Comparison of ENCODE assay signal across 19 cellular contexts in the genomic region with DNA sequence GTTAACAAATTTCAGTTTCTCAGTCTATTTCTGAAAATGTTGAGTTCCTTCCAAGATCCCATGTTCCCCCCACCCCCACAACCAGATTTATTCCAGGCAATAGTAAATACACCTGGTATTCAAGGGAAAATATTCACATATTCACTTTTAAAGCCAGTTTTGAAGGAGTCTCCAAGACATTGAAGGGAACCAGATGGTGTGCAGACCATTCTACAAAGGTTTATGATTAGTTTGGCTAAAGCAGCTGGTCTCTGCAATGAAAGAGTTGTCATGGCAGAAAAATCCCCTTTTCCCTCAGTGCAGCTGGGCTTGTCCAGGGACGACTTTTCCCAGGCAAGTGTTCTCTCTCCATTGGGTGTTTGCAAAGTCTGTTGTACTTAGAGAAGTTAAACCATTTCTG.
"Had no signal": no experiment of that assay in that cellular context is flagged by ENCODE, and none has a peak within 500 bp of the region (broad histone marks: within the 10 kb centered on the region; RNA-seq: fewer than 3 reads in every experiment).

No MANE protein-coding gene starts in this region.

- H3K36me3 ChIP-seq: neural progenitor cell, ovary, sigmoid colon had no signal

- ATAC-seq: activated CD8-positive, alpha-beta T cell treated with anti-CD3 and anti-CD28 coated beads, Interleukin-2, amount 10 ng/mL, durations not matched to agents 7 days and 5 days; foreskin keratinocyte; mucosa of descending colon; stimulated activated memory B cell treated with anti-CD40 and anti-IgM and Interleukin-4, amounts not matched to agents 10 μg/mL and 1 μg/mL and 100 μg/mL, for 72 hours had no signal

- H3K9me3 ChIP-seq: mucosa of descending colon, ovary, sigmoid colon, SK-N-SH, testis had no signal

- H3K4me1 ChIP-seq: foreskin keratinocyte, neural progenitor cell, testis had no signal

- DNase-seq: activated CD4-positive, alpha-beta T cell treated with anti-CD3 and anti-CD28 coated beads for 48 hours; activated CD4-positive, CD25-positive, alpha-beta regulatory T cell; activated CD8-positive, alpha-beta T cell treated with anti-CD3 and anti-CD28 coated beads, Interleukin-2, amount 10 ng/mL, durations not matched to agents 7 days and 5 days; activated naive CD4-positive, alpha-beta T cell treated with Interleukin-2 at 50 U/mL for 16 hours; activated naive CD8-positive, alpha-beta T cell treated with anti-CD3 and anti-CD28 coated beads, Interleukin-2, amount 10 ng/mL, durations not matched to agents 7 days and 5 days; activated T-cell treated with anti-CD3 and anti-CD28 coated beads, Interleukin-2, amount 50 U/mL, for 24 hours; amygdala; effector CD4-positive, alpha-beta T cell; foreskin keratinocyte; hypothalamus; mucosa of descending colon; naive B cell; ovary; sigmoid colon; SK-N-SH; stimulated activated CD4-positive, alpha-beta T cell treated with anti-CD3 and anti-CD28 coated beads, Interleukin-4, amount 100 ng/mL, for 4 hours; testis had no signal

- H3K4me3 ChIP-seq: mucosa of descending colon, neural progenitor cell, ovary, sigmoid colon, testis had no signal

- H3K27ac ChIP-seq: foreskin keratinocyte, neural progenitor cell, ovary, sigmoid colon, testis had no signal

- H3K27me3 ChIP-seq: foreskin keratinocyte, neural progenitor cell, ovary, sigmoid colon, testis had no signal
